Comparison of ENCODE assay signal across 14 cellular contexts in genomic region chr4:82892467-82892802, GRCh38. TPM values are rescaled to one million over a fixed set of nuclear protein-coding genes. Genes with fewer than 3 reads are reported as not detected.
A peak's percentile ranks its signal among the peaks of the same experiment; 100 is the strongest.
DNase-seq lines count a peak whose midpoint lies in the region; ATAC-seq, FAIRE-seq and TF ChIP-seq lines count a peak whose summit lies in the region.
"Had no signal": no experiment of that assay in that cellular context is flagged by ENCODE, and none has a peak within 500 bp of the region (broad histone marks: within the 10 kb centered on the region; RNA-seq: fewer than 3 reads in every experiment).

No MANE protein-coding gene starts in this region.

- H3K27me3 Mint-ChIP-seq in GM23338 (ENCODE audit: insufficient read depth, low read depth, poor library complexity): no peaks in the 10 kb centered on the region
- H3K27me3 Mint-ChIP-seq in activated CD8-positive, alpha-beta T cell treated with anti-CD3 and anti-CD28 coated beads for 36 hours: no peaks in the 10 kb centered on the region

- H2AFZ ChIP-seq in GM23338: no peak overlapping the region

- intact Hi-C loops in activated CD8-positive, alpha-beta T cell treated with anti-CD3 and anti-CD28 coated beads for 36 hours (cut with micrococcal nuclease): loop anchor here (10.0 kb wide), 1 partner anchor 468 kb away; no protein-coding TSS in a partner anchor
- intact Hi-C loops in right lobe of liver (cut with DNase I): no loop called here

- TF ChIP-seq EP300 in A549 (IDR thresholded peaks at IDR 0.05): no peak

- TF ChIP-seq POLR2A in A549 (IDR thresholded peaks at IDR 0.05; ENCODE audit: low read length): no peak
- TF ChIP-seq POLR2A in right lobe of liver (IDR thresholded peaks at IDR 0.05): no peak

- no peaks in the 10 kb centered on the region for H3K9me3 Mint-ChIP-seq in GM23338
- H3K9me3 Mint-ChIP-seq in activated CD8-positive, alpha-beta T cell treated with anti-CD3 and anti-CD28 coated beads for 36 hours: no peaks in the 10 kb centered on the region

- 95% methylated on average over 1 of the region's 1 CpG for WGBS in A549 (ENCODE audit: missing lambda C conversion rate)
- 37% methylated on average over 1 of the region's 1 CpG for WGBS in right lobe of liver (ENCODE audit: insufficient coverage, low coverage, low lambda C conversion rate, missing lambda C conversion rate)

- H3K36me3 Mint-ChIP-seq in GM23338 (ENCODE audit: low read depth): peaks cover 43% of the 10 kb centered on the region
- peaks cover 39% of the 10 kb centered on the region for H3K36me3 Mint-ChIP-seq in activated CD8-positive, alpha-beta T cell treated with anti-CD3 and anti-CD28 coated beads for 36 hours (ENCODE audit: low read depth)

- TF ChIP-seq CTCF in A549 (IDR thresholded peaks at IDR 0.05): no peak
- TF ChIP-seq CTCF in GM23338 (conservative IDR thresholded peaks at IDR 0.05; ENCODE audit: low read depth in 2 of 2): no peak
- TF ChIP-seq CTCF in activated CD8-positive, alpha-beta T cell treated with anti-CD3 and anti-CD28 coated beads for 36 hours (IDR thresholded peaks at IDR 0.05): no peak
- no peak for TF ChIP-seq CTCF in right lobe of liver (IDR thresholded peaks at IDR 0.05)

- peaks cover 19% of the 10 kb centered on the region; the same call in 1 of the 2 replicates for H3F3A ChIP-seq in GM23338 (replicated peaks; ENCODE audit: low read depth)

- POLR2A ChIA-PET in A549 (lab: Yijun Ruan, JAX): interaction anchor here (2.4 kb wide), 1 partner anchor 8 kb away, joined by 15 read pairs; the partner anchor contains the start of gene THAP9
- POLR2A ChIA-PET in activated CD8-positive, alpha-beta T cell treated with anti-CD3 and anti-CD28 coated beads for 36 hours (lab: Charles Lee): interaction anchor here (0.6 kb wide), 1 partner anchor 28 kb away, joined by 4 read pairs; no protein-coding TSS in a partner anchor

- FAIRE-seq in A549 (lab: Jason Lieb, UNC): no peak
- FAIRE-seq: TTC549 had no signal

- no peak for TF ChIP-seq RAD21 in A549 (conservative IDR thresholded peaks at IDR 0.05 in 1 of 2, IDR thresholded peaks at IDR 0.05 in 1 of 2)

- H3K27ac ChIP-seq in A549: no peak overlapping the region
- peak overlapping the region; percentile 70 for H3K27ac ChIP-seq in GM23338 (ENCODE audit: low read depth)
- peak overlapping the region; percentile 97 for H3K27ac ChIP-seq in right lobe of liver

- CTCF ChIA-PET in A549 (lab: Yijun Ruan, JAX): no interaction called here
- CTCF ChIA-PET in activated CD8-positive, alpha-beta T cell treated with anti-CD3 and anti-CD28 coated beads for 36 hours (lab: Charles Lee): interaction anchor here (0.8 to 0.9 kb wide), 2 partner anchors 40 to 143 kb away, joined by 3 read pairs; partner anchors contain the start of gene COPS4

- H4K20me1 ChIP-seq in GM23338 (replicated peaks; ENCODE audit: insufficient read depth): peaks cover 29% of the 10 kb centered on the region

- no peak for DNase-seq in A549 (ENCODE audit: low read depth in 1 of 2, low spot score in 1 of 2)
- DNase-seq in GM23338 (ENCODE audit: low spot score): no peak
- DNase-seq in activated CD8-positive, alpha-beta T cell treated with anti-CD3 and anti-CD28 coated beads for 36 hours: no peak
- DNase-seq in right lobe of liver: no peak
- no peak for DNase-seq in NCI-H1105 treated with DMSO at 0.1 percent for 48 hours (lab: John Stamatoyannopoulos, UW)
- no peak for DNase-seq in putamen (ENCODE audit: low spot score)
- no peak for DNase-seq in AG20443 (ENCODE audit: low spot score)
- DNase-seq: effector memory CD4-positive, alpha-beta T cell; hippocampal formation; midbrain; NCI-H2029 treated with DMSO at 0.1 percent for 48 hours; spleen had no signal

- peak overlapping the region; percentile 81; the same call in 1 of the 3 replicates for H3K4me2 ChIP-seq in A549
- peak overlapping the region; percentile 85 for H3K4me2 ChIP-seq in GM23338

- H3K4me1 ChIP-seq in A549 (peaks cover 21% of the 10 kb centered on the region), GM23338 (ENCODE audit: insufficient read depth) (peaks cover 20% of the 10 kb centered on the region), right lobe of liver (peaks cover 0 to 31% (median 6%) of the 10 kb centered on the region in 4 donors)

- no peaks in the 10 kb centered on the region for H3K9me2 ChIP-seq in GM23338 (ENCODE audit: insufficient read depth)

- H3K27me3 ChIP-seq in GM23338 (ENCODE audit: insufficient read depth) (no peaks in the 10 kb centered on the region), right lobe of liver (no peaks in the 10 kb centered on the region)
- H3K27me3 ChIP-seq: spleen had no signal

- peaks cover 71% of the 10 kb centered on the region for H3K79me2 ChIP-seq in GM23338 (replicated peaks; ENCODE audit: insufficient read depth)

- ATAC-seq in A549 (no peak), GM23338 (no peak), right lobe of liver (peak in 1 of 4 donors; percentile 5), GM21529 (IDR thresholded peaks at IDR 0.05; ENCODE audit: unreplicated experiment) (no peak)
- ATAC-seq in activated CD8-positive, alpha-beta T cell treated with anti-CD3 and anti-CD28 coated beads for 36 hours: no peak

- H3K4me3 Mint-ChIP-seq in GM23338: peak overlapping the region; percentile 90
- peak overlapping the region; percentile 96 for H3K4me3 Mint-ChIP-seq in activated CD8-positive, alpha-beta T cell treated with anti-CD3 and anti-CD28 coated beads for 36 hours

- H3K4me1 Mint-ChIP-seq in GM23338: peaks cover 13% of the 10 kb centered on the region; the same call in 2 of the 3 replicates
- H3K4me1 Mint-ChIP-seq in activated CD8-positive, alpha-beta T cell treated with anti-CD3 and anti-CD28 coated beads for 36 hours (ENCODE audit: low read depth): peaks cover 39% of the 10 kb centered on the region

- H3K9me3 ChIP-seq in A549: no peaks in the 10 kb centered on the region
- H3K9me3 ChIP-seq in right lobe of liver: no peaks in the 10 kb centered on the region
- H3K9me3 ChIP-seq: spleen had no signal

- H3K36me3 ChIP-seq in GM23338 (ENCODE audit: insufficient read depth) (peaks cover 41% of the 10 kb centered on the region; the same call in 1 of the 2 replicates), right lobe of liver (peaks cover 0 to 15% (median 0%) of the 10 kb centered on the region in 4 donors)

- H3K27ac Mint-ChIP-seq in GM23338: no peak overlapping the region
- peak overlapping the region; percentile 96 for H3K27ac Mint-ChIP-seq in activated CD8-positive, alpha-beta T cell treated with anti-CD3 and anti-CD28 coated beads for 36 hours

- H3K4me3 ChIP-seq in A549 (no peak overlapping the region), GM23338 (peak overlapping the region; percentile 93), right lobe of liver (peak overlapping the region in 1 of 3 donors; percentile 83)

TF ChIP-seq in A549, 52 proteins besides CTCF, POLR2A, EP300 and RAD21:
- no peak for TF ChIP-seq POLR2AphosphoS2 (conservative IDR thresholded peaks at IDR 0.05; ENCODE audit: low read length)
- 0 out of 2 replicates have a peak, but pooled peaks have one; percentile 48 for TF ChIP-seq FOSB (CRISPR knock-in tag; IDR thresholded peaks at IDR 0.05)
- TF ChIP-seq HOXA7 (CRISPR knock-in tag; IDR thresholded peaks at IDR 0.05): peak; percentile 71; the same call in 1 of the 2 replicates
- TF ChIP-seq MYC (IDR thresholded peaks at IDR 0.05; ENCODE audit: borderline replicate concordance, low read length): no peak

TF ChIP-seq in GM23338, 12 proteins besides CTCF, POLR2A, EP300 and RAD21:
- no peak for TF ChIP-seq POLR2AphosphoS5 (IDR thresholded peaks at IDR 0.05; ENCODE audit: low read depth)

RNA-seq across cellular contexts. Expression of gene SEC31A, which starts 1.5 kb away (rescaled TPM):
- polyA plus RNA-seq in A549 (2011; rRNA removed) (117 and 127 TPM in 2 replicates), A549 (2017; fragmentation: RNase III; extraction: RNeasy Plus Mini Kit Qiagen cat#74134 plus additional on column Dnase treatment) (67.8 to 71.6 TPM (median 68.8 TPM) in 3 replicates), GM23338 (2016; fragmentation: Nextera tagmentation; extraction: Ambion mirVana) (88.8 and 91.0 TPM in 2 replicates)
- polyA plus RNA-seq in A549 (2012; cell fraction: cytosol; rRNA removed): 50.2 and 64.3 TPM in 2 replicates
- polyA plus RNA-seq in A549 (2012; cell fraction: nucleus; rRNA removed): 59.8 and 62.1 TPM in 2 replicates
- polyA minus RNA-seq in A549 (2011; rRNA and poly(A)+ RNA removed): 116 and 130 TPM in 2 replicates
- 98.8 and 110 TPM in 2 replicates for total RNA-seq in GM23338 (2014; rRNA removed; shearing (Covaris generic))
- total RNA-seq in activated CD8-positive, alpha-beta T cell treated with anti-CD3 and anti-CD28 coated beads for 36 hours: 10 to 100 TPM; 76.0 to 77.1 TPM
- 100 to 1,000 TPM; 117 to 161 (median 128) TPM for total RNA-seq in right lobe of liver

RNA-seq across cellular contexts. Expression of gene THAP9, which starts 8.1 kb away (rescaled TPM):
- 4.4 and 5.3 TPM in 2 replicates for polyA plus RNA-seq in A549 (2011; rRNA removed)
- polyA plus RNA-seq in A549 (2012; cell fraction: cytosol; rRNA removed): 1.0 and 1.1 TPM in 2 replicates
- polyA plus RNA-seq in A549 (2012; cell fraction: nucleus; rRNA removed): 0.47 and 0.92 TPM in 2 replicates
- 1.7 to 2.3 TPM (median 2.3 TPM) in 3 replicates for polyA plus RNA-seq in A549 (2017; fragmentation: RNase III; extraction: RNeasy Plus Mini Kit Qiagen cat#74134 plus additional on column Dnase treatment)
- 2.0 and 3.1 TPM in 2 replicates for polyA minus RNA-seq in A549 (2011; rRNA and poly(A)+ RNA removed)
- 22.3 and 24.5 TPM in 2 replicates for total RNA-seq in GM23338 (2014; rRNA removed; shearing (Covaris generic))
- 6.8 and 8.7 TPM in 2 replicates for polyA plus RNA-seq in GM23338 (2016; fragmentation: Nextera tagmentation; extraction: Ambion mirVana)
- 1 to 10 TPM; 3.5 to 4.4 TPM for total RNA-seq in activated CD8-positive, alpha-beta T cell treated with anti-CD3 and anti-CD28 coated beads for 36 hours
- total RNA-seq in right lobe of liver: 1 to 10 TPM in 5 of 6 experiments, under 1 TPM in 1; 0.92 to 3.8 (median 3.0) TPM

Comparison
In these comparisons a context has a peak if more than half of its experiments do, and no peak if none do; other contexts are left out.
1. H3K27ac ChIP-seq: peak in GM23338 (single experiment) and right lobe of liver (3 of 3); none in A549 (0 of 2).